Comparison of ENCODE assay signal across 15 cellular contexts in the genomic region with DNA sequence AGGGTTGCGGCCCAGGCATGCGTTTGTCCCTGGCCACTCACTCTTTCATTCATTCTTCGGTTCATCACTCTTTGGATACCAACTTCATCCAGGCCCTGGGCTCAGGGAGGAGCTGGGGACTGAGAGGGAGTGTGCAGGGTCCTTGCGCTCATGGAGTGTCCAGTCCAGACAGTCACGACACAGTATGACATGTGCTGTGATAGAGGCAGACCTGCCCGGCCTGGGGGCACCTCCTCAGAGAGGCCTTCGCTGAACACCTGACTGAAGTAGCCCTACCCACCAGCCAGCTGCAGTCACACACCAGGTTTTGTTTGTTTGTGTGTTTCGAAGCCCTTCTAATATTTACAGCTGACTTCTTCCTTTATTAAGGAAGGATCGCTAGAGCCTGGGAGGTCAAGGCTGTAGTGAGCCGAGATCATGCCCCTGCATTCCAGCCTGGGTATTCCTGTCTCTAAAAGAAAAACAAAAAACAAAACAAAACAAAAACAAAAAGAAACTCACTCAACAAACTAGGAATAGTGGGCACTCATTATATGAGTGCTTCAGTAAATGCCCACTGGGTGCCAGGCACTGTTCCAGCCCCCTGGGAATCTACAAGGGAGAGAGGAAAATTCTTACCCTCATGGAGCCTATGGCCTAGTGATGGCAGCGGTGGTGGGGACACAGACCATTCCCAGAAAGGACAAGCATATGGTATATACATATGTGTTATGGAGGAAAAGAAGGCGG. TPM values are rescaled to one million over a fixed set of nuclear protein-coding genes. Genes with fewer than 3 reads are reported as not detected.
DNase-seq lines count a peak whose midpoint lies in the region; ATAC-seq and TF ChIP-seq lines count a peak whose summit lies in the region.
"Had no signal": no experiment of that assay in that cellular context is flagged by ENCODE, and none has a peak within 500 bp of the region (broad histone marks: within the 10 kb centered on the region; RNA-seq: fewer than 3 reads in every experiment).

No MANE protein-coding gene starts in this region.

- no peak for DNase-seq in T-helper 1 cell
- no peak for DNase-seq in activated T-helper 2 cell treated with anti-CD3 and anti-CD28 coated beads, Interferon-gamma antibody, Interleukin-2, Interleukin-4, amounts not matched to agents 10 μg/mL and 5 μg/mL and 100 μg/mL, durations not matched to agents 14 hours and 24 hours and 36 hours (ENCODE audit: low spot score)
- DNase-seq in mesenchymal stem cell, result no peak
- no peak for DNase-seq in stimulated activated effector memory CD8-positive, alpha-beta T cell treated with anti-CD3 and anti-CD28 coated beads, Interleukin-12 subunit alpha, Interleukin-12 subunit beta, amount 100 ng/mL, for 72 hours (ENCODE audit: low spot score in 2 of 2)
- no peak for DNase-seq in thyroid gland
- DNase-seq in NCI-H2029 (lab: John Stamatoyannopoulos, UW), result no peak
- DNase-seq: activated CD8-positive, alpha-beta memory T cell treated with anti-CD3 and anti-CD28 coated beads for 24 hours; activated naive CD4-positive, alpha-beta T cell treated with anti-CD3 and anti-CD28 coated beads, Interleukin-2, amount 10 ng/mL, durations not matched to agents 7 days and 5 days; central memory CD4-positive, alpha-beta T cell; foreskin fibroblast; NCI-H1048; SHP77 treated with DMSO at 0.1 percent for 48 hours had no signal

- H2BK12ac ChIP-seq in mesenchymal stem cell (ENCODE audit: low read length in 2 of 2), result no peak overlapping the region

- H3K9me3 ChIP-seq in mesenchymal stem cell (ENCODE audit: control insufficient read depth, low read length) (peaks cover 3% of the 10 kb centered on the region), thyroid gland (no peaks in the 10 kb centered on the region)

- no peak overlapping the region for H3K4ac ChIP-seq in mesenchymal stem cell (ENCODE audit: low read depth in 1 of 2, low read length in 2 of 2)

- H4K91ac ChIP-seq in mesenchymal stem cell (ENCODE audit: low read length), result no peak overlapping the region

- H3K4me3 ChIP-seq in mesenchymal stem cell (ENCODE audit: insufficient read depth in 1 of 2, low read depth in 1 of 2, low read length in 2 of 2) (no peak overlapping the region), thyroid gland (replicated peaks in 1 of 3) (no peak overlapping the region)

- TF ChIP-seq CTCF in thyroid gland (IDR thresholded peaks at IDR 0.05), result no peak

- H3K4me2 ChIP-seq in mesenchymal stem cell (ENCODE audit: low read length, poor library complexity, severe bottlenecking), result no peak overlapping the region

- H2BK120ac ChIP-seq in mesenchymal stem cell (ENCODE audit: low read depth, low read length), result no peak overlapping the region

- no peak overlapping the region for H3K23ac ChIP-seq in mesenchymal stem cell (ENCODE audit: low read length in 2 of 2)

- H3K36me3 Mint-ChIP-seq in T-helper 1 cell treated with Interleukin-12 subunit alpha and Interleukin-12 subunit beta and Interleukin-4 antibody, amounts not matched to agents 30 μg/mL and 1 μg/mL, for 36 hours (ENCODE audit: low read depth), result no peaks in the 10 kb centered on the region
- no peaks in the 10 kb centered on the region for H3K36me3 Mint-ChIP-seq in activated T-helper 2 cell treated with anti-CD3 and anti-CD28 coated beads, Interferon-gamma antibody, Interleukin-2, Interleukin-4, amounts not matched to agents 10 μg/mL and 5 μg/mL and 100 μg/mL, durations not matched to agents 14 hours and 24 hours and 36 hours (ENCODE audit: low read depth)
- H3K36me3 Mint-ChIP-seq in stimulated activated effector memory CD8-positive, alpha-beta T cell treated with anti-CD3 and anti-CD28 coated beads, Interleukin-12 subunit alpha, Interleukin-12 subunit beta, amount 100 ng/mL, for 72 hours, result no peaks in the 10 kb centered on the region
- H3K36me3 Mint-ChIP-seq: activated naive CD4-positive, alpha-beta T cell treated with anti-CD3 and anti-CD28 coated beads, Interleukin-2, amount 10 ng/mL, durations not matched to agents 7 days and 5 days had no signal

- no peak overlapping the region for H2BK15ac ChIP-seq in mesenchymal stem cell (ENCODE audit: low read depth, poor library complexity, severe bottlenecking)

- H3K4me1 ChIP-seq in mesenchymal stem cell (ENCODE audit: control insufficient read depth, insufficient read depth, low read depth, low read length), result peaks cover 10% of the 10 kb centered on the region
- peaks cover 13 to 15% of the 10 kb centered on the region in 2 donors for H3K4me1 ChIP-seq in thyroid gland

- H3K36me3 ChIP-seq in mesenchymal stem cell (ENCODE audit: control insufficient read depth in 1 of 2, insufficient read depth in 2 of 2, low read depth in 1 of 2, low read length in 2 of 2) (no peaks in the 10 kb centered on the region), thyroid gland (no peaks in the 10 kb centered on the region)

- H3K9me3 Mint-ChIP-seq in T-helper 1 cell treated with Interleukin-12 subunit alpha and Interleukin-12 subunit beta and Interleukin-4 antibody, amounts not matched to agents 30 μg/mL and 1 μg/mL, for 36 hours, result no peaks in the 10 kb centered on the region
- no peaks in the 10 kb centered on the region for H3K9me3 Mint-ChIP-seq in activated T-helper 2 cell treated with anti-CD3 and anti-CD28 coated beads, Interferon-gamma antibody, Interleukin-2, Interleukin-4, amounts not matched to agents 10 μg/mL and 5 μg/mL and 100 μg/mL, durations not matched to agents 14 hours and 24 hours and 36 hours
- H3K9me3 Mint-ChIP-seq in stimulated activated effector memory CD8-positive, alpha-beta T cell treated with anti-CD3 and anti-CD28 coated beads, Interleukin-12 subunit alpha, Interleukin-12 subunit beta, amount 100 ng/mL, for 72 hours, result no peaks in the 10 kb centered on the region
- H3K9me3 Mint-ChIP-seq: activated naive CD4-positive, alpha-beta T cell treated with anti-CD3 and anti-CD28 coated beads, Interleukin-2, amount 10 ng/mL, durations not matched to agents 7 days and 5 days had no signal

- no peak overlapping the region for H3K18ac ChIP-seq in mesenchymal stem cell (ENCODE audit: low read depth in 1 of 2, low read length in 2 of 2)

- peak overlapping the region; percentile 88 for H3K9ac ChIP-seq in mesenchymal stem cell (ENCODE audit: low read length)

- H3K79me1 ChIP-seq in mesenchymal stem cell (replicated peaks; ENCODE audit: low read length, poor library complexity, severe bottlenecking), result no peaks in the 10 kb centered on the region

- no peak overlapping the region for H4K8ac ChIP-seq in mesenchymal stem cell (ENCODE audit: low read length)

- peak overlapping the region; percentile 43 for H3K4me3 Mint-ChIP-seq in T-helper 1 cell treated with Interleukin-12 subunit alpha and Interleukin-12 subunit beta and Interleukin-4 antibody, amounts not matched to agents 30 μg/mL and 1 μg/mL, for 36 hours
- H3K4me3 Mint-ChIP-seq in activated T-helper 2 cell treated with anti-CD3 and anti-CD28 coated beads, Interferon-gamma antibody, Interleukin-2, Interleukin-4, amounts not matched to agents 10 μg/mL and 5 μg/mL and 100 μg/mL, durations not matched to agents 14 hours and 24 hours and 36 hours (ENCODE audit: low read depth), result peak overlapping the region; percentile 31
- peak overlapping the region; percentile 79 for H3K4me3 Mint-ChIP-seq in stimulated activated effector memory CD8-positive, alpha-beta T cell treated with anti-CD3 and anti-CD28 coated beads, Interleukin-12 subunit alpha, Interleukin-12 subunit beta, amount 100 ng/mL, for 72 hours
- H3K4me3 Mint-ChIP-seq: activated naive CD4-positive, alpha-beta T cell treated with anti-CD3 and anti-CD28 coated beads, Interleukin-2, amount 10 ng/mL, durations not matched to agents 7 days and 5 days had no signal

- H3K14ac ChIP-seq in mesenchymal stem cell (ENCODE audit: low read length in 2 of 2), result no peak overlapping the region

- H3K27me3 Mint-ChIP-seq in T-helper 1 cell treated with Interleukin-12 subunit alpha and Interleukin-12 subunit beta and Interleukin-4 antibody, amounts not matched to agents 30 μg/mL and 1 μg/mL, for 36 hours (ENCODE audit: low read depth), result peaks cover 63% of the 10 kb centered on the region
- peaks cover 39% of the 10 kb centered on the region for H3K27me3 Mint-ChIP-seq in activated T-helper 2 cell treated with anti-CD3 and anti-CD28 coated beads, Interferon-gamma antibody, Interleukin-2, Interleukin-4, amounts not matched to agents 10 μg/mL and 5 μg/mL and 100 μg/mL, durations not matched to agents 14 hours and 24 hours and 36 hours (ENCODE audit: low read depth)

- H3K4me1 Mint-ChIP-seq in T-helper 1 cell treated with Interleukin-12 subunit alpha and Interleukin-12 subunit beta and Interleukin-4 antibody, amounts not matched to agents 30 μg/mL and 1 μg/mL, for 36 hours (ENCODE audit: low read depth), result peaks cover 3% of the 10 kb centered on the region
- no peaks in the 10 kb centered on the region for H3K4me1 Mint-ChIP-seq in activated T-helper 2 cell treated with anti-CD3 and anti-CD28 coated beads, Interferon-gamma antibody, Interleukin-2, Interleukin-4, amounts not matched to agents 10 μg/mL and 5 μg/mL and 100 μg/mL, durations not matched to agents 14 hours and 24 hours and 36 hours (ENCODE audit: low read depth)
- peaks cover 11% of the 10 kb centered on the region for H3K4me1 Mint-ChIP-seq in stimulated activated effector memory CD8-positive, alpha-beta T cell treated with anti-CD3 and anti-CD28 coated beads, Interleukin-12 subunit alpha, Interleukin-12 subunit beta, amount 100 ng/mL, for 72 hours

- ATAC-seq in stimulated activated effector memory CD8-positive, alpha-beta T cell treated with anti-CD3 and anti-CD28 coated beads, Interleukin-12 subunit alpha, Interleukin-12 subunit beta, amount 100 ng/mL, for 72 hours, result no peak
- ATAC-seq in HG02840 (IDR thresholded peaks at IDR 0.05; ENCODE audit: low FRiP score, unreplicated experiment), result no peak

- no peak overlapping the region for H2AK5ac ChIP-seq in mesenchymal stem cell (ENCODE audit: low read length, severe bottlenecking)

- 81% methylated on average over 10 of the region's 12 CpGs for WGBS in mesenchymal stem cell
- WGBS in thyroid gland, 2 donors, result 88 to 90% methylated on average over 12 of the region's 12 CpGs

- H2AFZ ChIP-seq in mesenchymal stem cell (ENCODE audit: low read depth, low read length), result no peak overlapping the region

- intact Hi-C loops in activated T-helper 2 cell treated with anti-CD3 and anti-CD28 coated beads, Interferon-gamma antibody, Interleukin-2, Interleukin-4, amounts not matched to agents 10 μg/mL and 5 μg/mL and 100 μg/mL, durations not matched to agents 14 hours and 24 hours and 36 hours (cut with micrococcal nuclease), result no loop called here
- intact Hi-C loops in thyroid gland (cut with DNase I), result loop anchor here (5.0 kb wide), 3 partner anchors 53 to 178 kb away; no protein-coding TSS in a partner anchor

- no peak overlapping the region for H3K27ac Mint-ChIP-seq in T-helper 1 cell treated with Interleukin-12 subunit alpha and Interleukin-12 subunit beta and Interleukin-4 antibody, amounts not matched to agents 30 μg/mL and 1 μg/mL, for 36 hours
- H3K27ac Mint-ChIP-seq in activated T-helper 2 cell treated with anti-CD3 and anti-CD28 coated beads, Interferon-gamma antibody, Interleukin-2, Interleukin-4, amounts not matched to agents 10 μg/mL and 5 μg/mL and 100 μg/mL, durations not matched to agents 14 hours and 24 hours and 36 hours, result no peak overlapping the region
- H3K27ac Mint-ChIP-seq in stimulated activated effector memory CD8-positive, alpha-beta T cell treated with anti-CD3 and anti-CD28 coated beads, Interleukin-12 subunit alpha, Interleukin-12 subunit beta, amount 100 ng/mL, for 72 hours, result no peak overlapping the region
- H3K27ac Mint-ChIP-seq: activated naive CD4-positive, alpha-beta T cell treated with anti-CD3 and anti-CD28 coated beads, Interleukin-2, amount 10 ng/mL, durations not matched to agents 7 days and 5 days had no signal

- H3K27me3 ChIP-seq in mesenchymal stem cell (ENCODE audit: control insufficient read depth in 1 of 2, insufficient read depth in 1 of 2, low read length in 2 of 2), result peaks cover 27 to 36% of the 10 kb centered on the region in 2 experiments
- H3K27me3 ChIP-seq in thyroid gland, result no peaks in the 10 kb centered on the region

- TF ChIP-seq POLR2A in thyroid gland (IDR thresholded peaks at IDR 0.05), result no peak

- H2BK5ac ChIP-seq in mesenchymal stem cell (ENCODE audit: low read depth, low read length, poor library complexity, severe bottlenecking), result no peak overlapping the region

- no peak overlapping the region for H3K27ac ChIP-seq in mesenchymal stem cell (ENCODE audit: low read length, poor library complexity, severe bottlenecking)
- no peak overlapping the region for H3K27ac ChIP-seq in thyroid gland
- H3K27ac ChIP-seq: 22Rv1 had no signal

RNA-seq across cellular contexts. Expression of gene PSD2, which starts 6.3 kb away (rescaled TPM):
- not detected in 2 replicates for total RNA-seq in activated T-helper 2 cell treated with anti-CD3 and anti-CD28 coated beads, Interferon-gamma antibody, Interleukin-2, Interleukin-4, amounts not matched to agents 10 μg/mL and 5 μg/mL and 100 μg/mL, durations not matched to agents 14 hours and 24 hours and 36 hours
- polyA plus RNA-seq in mesenchymal stem cell (2013, experiment 1 of 2), result 0.07 TPM
- 0.08 TPM for polyA plus RNA-seq in mesenchymal stem cell (2013, experiment 2 of 2)
- total RNA-seq in thyroid gland, result under 1 TPM in 3 of 4 donors, not detected in 1; 0.11 to 0.67 (median 0.13) TPM
